Comparison of ENCODE assay signal across 30 cellular contexts in genomic region chr1:157292302-157292701, GRCh38.
"Had no signal": no experiment of that assay in that cellular context is flagged by ENCODE, and none has a peak within 500 bp of the region (broad histone marks: within the 10 kb centered on the region; RNA-seq: fewer than 3 reads in every experiment).

No MANE protein-coding gene starts in this region.

- ATAC-seq: activated CD4-positive, alpha-beta T cell treated with anti-CD3 and anti-CD28 coated beads for 36 hours; activated CD8-positive, alpha-beta T cell treated with anti-CD3 and anti-CD28 coated beads, Interleukin-2, amount 10 ng/mL, durations not matched to agents 7 days and 5 days; activated T-cell treated with anti-CD3 and anti-CD28 coated beads, Interleukin-2, amount 50 U/mL, for 4 hours; activated T-helper 17 cell treated with anti-CD3 and anti-CD28 coated beads, Interleukin-2, amount 50 U/mL, for 72 hours; effector memory CD8-positive, alpha-beta T cell; gastroesophageal sphincter; T-helper 17 cell had no signal

- DNase-seq: activated CD4-positive, alpha-beta memory T cell treated with anti-CD3 and anti-CD28 coated beads for 36 hours; activated CD4-positive, alpha-beta T cell treated with anti-CD3 and anti-CD28 coated beads for 36 hours; activated CD4-positive, alpha-beta T cell treated with anti-CD3 and anti-CD28 coated beads, Interleukin-2, amount 10 ng/mL, durations not matched to agents 24 days and 14 days; activated CD4-positive, CD25-positive, alpha-beta regulatory T cell; activated CD4-positive, CD25-positive, alpha-beta regulatory T cell treated with anti-CD3 and anti-CD28 coated beads, Interleukin-2, amount 50 U/mL, for 72 hours; activated CD8-positive, alpha-beta T cell treated with anti-CD3 and anti-CD28 coated beads, Interleukin-2, amount 10 ng/mL, durations not matched to agents 7 days and 5 days; activated effector memory CD4-positive, alpha-beta T cell treated with Interleukin-2 at 50 U/mL for 16 hours; activated gamma-delta T cell treated with Interleukin-2 at 50 U/mL for 16 hours; activated naive CD4-positive, alpha-beta T cell treated with anti-CD3 and anti-CD28 coated beads, Interleukin-2, amount 50 U/mL, for 16 hours; activated naive CD4-positive, alpha-beta T cell treated with Interleukin-2 at 50 U/mL for 16 hours; activated T-cell treated with anti-CD3 and anti-CD28 coated beads, Interleukin-2, amount 50 U/mL, for 4 hours; amniotic stem cell; anterior cingulate cortex; brain microvascular endothelial cell; cortex of kidney; dermis blood vessel endothelial cell; effector CD4-positive, alpha-beta T cell; effector memory CD8-positive, alpha-beta T cell; esophagus squamous epithelium; foreskin melanocyte; head of caudate nucleus; T-helper 1 cell; T-helper 17 cell; T1000 had no signal

- H3K36me3 ChIP-seq: brain microvascular endothelial cell, esophagus squamous epithelium, gastroesophageal sphincter had no signal

- H3K27me3 ChIP-seq: brain microvascular endothelial cell, esophagus squamous epithelium had no signal

- H3K27ac ChIP-seq: brain microvascular endothelial cell, epithelial cell of prostate, esophagus squamous epithelium, gastroesophageal sphincter had no signal

- H3K9me3 Mint-ChIP-seq: activated CD4-positive, alpha-beta memory T cell treated with anti-CD3 and anti-CD28 coated beads for 36 hours; activated CD4-positive, alpha-beta T cell treated with anti-CD3 and anti-CD28 coated beads, Interleukin-2, amount 10 ng/mL, durations not matched to agents 24 days and 14 days; activated T-cell treated with anti-CD3 and anti-CD28 coated beads, Interleukin-2, amount 50 U/mL, for 4 hours; activated T-helper 17 cell treated with anti-CD3 and anti-CD28 coated beads, Interleukin-2, amount 50 U/mL, for 72 hours; central memory CD8-positive, alpha-beta T cell; effector memory CD8-positive, alpha-beta T cell; T-helper 2 cell treated with Interferon-gamma antibody and Interleukin-4, amounts not matched to agents 5 μg/mL and 100 μg/mL, for 36 hours had no signal

- H3K4me3 Mint-ChIP-seq: activated CD4-positive, alpha-beta memory T cell treated with anti-CD3 and anti-CD28 coated beads for 36 hours; activated CD4-positive, alpha-beta T cell treated with anti-CD3 and anti-CD28 coated beads for 36 hours; activated CD4-positive, alpha-beta T cell treated with anti-CD3 and anti-CD28 coated beads, Interleukin-2, amount 10 ng/mL, durations not matched to agents 24 days and 14 days; activated CD8-positive, alpha-beta T cell treated with anti-CD3 and anti-CD28 coated beads, Interleukin-2, amount 10 ng/mL, durations not matched to agents 7 days and 5 days; activated naive CD8-positive, alpha-beta T cell; activated T-cell treated with anti-CD3 and anti-CD28 coated beads, Interleukin-2, amount 50 U/mL, for 4 hours; activated T-helper 17 cell treated with anti-CD3 and anti-CD28 coated beads, Interleukin-2, amount 50 U/mL, for 72 hours; central memory CD8-positive, alpha-beta T cell; effector memory CD8-positive, alpha-beta T cell; T-helper 17 cell; T-helper 2 cell treated with Interferon-gamma antibody and Interleukin-4, amounts not matched to agents 5 μg/mL and 100 μg/mL, for 36 hours had no signal

- H3K4me1 ChIP-seq: esophagus squamous epithelium, gastroesophageal sphincter had no signal

- H3K4me3 ChIP-seq: esophagus squamous epithelium, gastroesophageal sphincter had no signal

- H3K4me1 Mint-ChIP-seq: activated CD4-positive, alpha-beta T cell treated with anti-CD3 and anti-CD28 coated beads for 36 hours; activated CD4-positive, alpha-beta T cell treated with anti-CD3 and anti-CD28 coated beads, Interleukin-2, amount 10 ng/mL, durations not matched to agents 24 days and 14 days; activated T-helper 17 cell treated with anti-CD3 and anti-CD28 coated beads, Interleukin-2, amount 50 U/mL, for 72 hours; central memory CD8-positive, alpha-beta T cell had no signal

- H3K9me3 ChIP-seq: esophagus squamous epithelium had no signal

- H3K27ac Mint-ChIP-seq: activated CD4-positive, alpha-beta memory T cell treated with anti-CD3 and anti-CD28 coated beads for 36 hours; activated CD4-positive, alpha-beta T cell treated with anti-CD3 and anti-CD28 coated beads for 36 hours; activated CD4-positive, alpha-beta T cell treated with anti-CD3 and anti-CD28 coated beads, Interleukin-2, amount 10 ng/mL, durations not matched to agents 24 days and 14 days; activated CD8-positive, alpha-beta T cell treated with anti-CD3 and anti-CD28 coated beads, Interleukin-2, amount 10 ng/mL, durations not matched to agents 7 days and 5 days; activated naive CD8-positive, alpha-beta T cell; activated T-helper 17 cell treated with anti-CD3 and anti-CD28 coated beads, Interleukin-2, amount 50 U/mL, for 72 hours; effector memory CD8-positive, alpha-beta T cell; T-helper 17 cell; T-helper 2 cell treated with Interferon-gamma antibody and Interleukin-4, amounts not matched to agents 5 μg/mL and 100 μg/mL, for 36 hours had no signal

- H3K36me3 Mint-ChIP-seq: activated CD4-positive, alpha-beta memory T cell treated with anti-CD3 and anti-CD28 coated beads for 36 hours; activated naive CD8-positive, alpha-beta T cell had no signal
